ENCODE assay signal across 19 cellular contexts in genomic region chr10:11234857-11235640, GRCh38.
DNase-seq lines count a peak whose midpoint lies in the region; ATAC-seq, FAIRE-seq and TF ChIP-seq lines count a peak whose summit lies in the region.
"Had no signal": no experiment of that assay in that cellular context is flagged by ENCODE, and none has a peak within 500 bp of the region (broad histone marks: within the 10 kb centered on the region; RNA-seq: fewer than 3 reads in every experiment).

No MANE protein-coding gene starts in this region.

- H3K9me3 ChIP-seq in small intestine (ENCODE audit: control insufficient read depth, low read depth), result no peaks in the 10 kb centered on the region

- no peak overlapping the region for H3K27ac ChIP-seq in small intestine (ENCODE audit: low read depth in 1 of 2, low read length in 1 of 2)

- WGBS in small intestine, 3 donors, result 79 to 84% (median 83%) methylated on average over 7 of the region's 7 CpGs

- no peaks in the 10 kb centered on the region for H3K4me1 ChIP-seq in small intestine (ENCODE audit: control insufficient read depth in 2 of 2, insufficient read depth in 1 of 2, low read depth in 1 of 2, low read length in 1 of 2)

- H3K4me3 ChIP-seq in foreskin fibroblast (ENCODE audit: low read depth in 1 of 2, low read length in 2 of 2) (no peak overlapping the region), small intestine (ENCODE audit: low read depth in 1 of 2, low read length in 2 of 2) (no peak overlapping the region)

- CTCF ChIA-PET in activated naive CD4-positive, alpha-beta T cell treated with anti-CD3 and anti-CD28 coated beads for 36 hours (lab: Charles Lee), result interaction anchor here (0.6 to 2.2 kb wide), 5 partner anchors 8 to 142 kb away, joined by 3 to 6 read pairs (median 3); no protein-coding TSS in a partner anchor

- no peaks in the 10 kb centered on the region for H3K27me3 Mint-ChIP-seq in activated naive CD4-positive, alpha-beta T cell treated with anti-CD3 and anti-CD28 coated beads for 36 hours (ENCODE audit: low read depth)
- no peaks in the 10 kb centered on the region for H3K27me3 Mint-ChIP-seq in activated T-helper 1 cell treated with anti-CD3 and anti-CD28 coated beads, Interleukin-12 subunit alpha, Interleukin-12 subunit beta, Interleukin-2, Interleukin-4 antibody, amounts not matched to agents 30 ng/mL and 10 ng/mL and 1 ng/mL, durations not matched to agents 14 hours and 24 hours and 36 hours (ENCODE audit: insufficient read depth)

- peaks cover 16% of the 10 kb centered on the region for H3K36me3 Mint-ChIP-seq in activated naive CD4-positive, alpha-beta T cell treated with anti-CD3 and anti-CD28 coated beads for 36 hours (ENCODE audit: low read depth)
- H3K36me3 Mint-ChIP-seq in activated T-helper 1 cell treated with anti-CD3 and anti-CD28 coated beads, Interleukin-12 subunit alpha, Interleukin-12 subunit beta, Interleukin-2, Interleukin-4 antibody, amounts not matched to agents 30 ng/mL and 10 ng/mL and 1 ng/mL, durations not matched to agents 14 hours and 24 hours and 36 hours (ENCODE audit: low read depth), result peaks cover 54% of the 10 kb centered on the region
- H3K36me3 Mint-ChIP-seq: WTC11 had no signal

- H3K27ac Mint-ChIP-seq in activated naive CD4-positive, alpha-beta T cell treated with anti-CD3 and anti-CD28 coated beads for 36 hours, result peak overlapping the region; percentile 93
- peak overlapping the region; percentile 96 for H3K27ac Mint-ChIP-seq in activated T-helper 1 cell treated with anti-CD3 and anti-CD28 coated beads, Interleukin-12 subunit alpha, Interleukin-12 subunit beta, Interleukin-2, Interleukin-4 antibody, amounts not matched to agents 30 ng/mL and 10 ng/mL and 1 ng/mL, durations not matched to agents 14 hours and 24 hours and 36 hours
- H3K27ac Mint-ChIP-seq: WTC11 had no signal

- H3K4me1 Mint-ChIP-seq in activated naive CD4-positive, alpha-beta T cell treated with anti-CD3 and anti-CD28 coated beads for 36 hours (ENCODE audit: low read depth), result peaks cover 95% of the 10 kb centered on the region
- peaks cover 86% of the 10 kb centered on the region for H3K4me1 Mint-ChIP-seq in activated T-helper 1 cell treated with anti-CD3 and anti-CD28 coated beads, Interleukin-12 subunit alpha, Interleukin-12 subunit beta, Interleukin-2, Interleukin-4 antibody, amounts not matched to agents 30 ng/mL and 10 ng/mL and 1 ng/mL, durations not matched to agents 14 hours and 24 hours and 36 hours (ENCODE audit: low read depth)

- peak overlapping the region; percentile 28 for H3K4me3 Mint-ChIP-seq in activated naive CD4-positive, alpha-beta T cell treated with anti-CD3 and anti-CD28 coated beads for 36 hours
- peak overlapping the region; percentile 53 for H3K4me3 Mint-ChIP-seq in activated T-helper 1 cell treated with anti-CD3 and anti-CD28 coated beads, Interleukin-12 subunit alpha, Interleukin-12 subunit beta, Interleukin-2, Interleukin-4 antibody, amounts not matched to agents 30 ng/mL and 10 ng/mL and 1 ng/mL, durations not matched to agents 14 hours and 24 hours and 36 hours
- H3K4me3 Mint-ChIP-seq: WTC11 had no signal

- no peaks in the 10 kb centered on the region for H3K9me3 Mint-ChIP-seq in activated naive CD4-positive, alpha-beta T cell treated with anti-CD3 and anti-CD28 coated beads for 36 hours
- H3K9me3 Mint-ChIP-seq in activated T-helper 1 cell treated with anti-CD3 and anti-CD28 coated beads, Interleukin-12 subunit alpha, Interleukin-12 subunit beta, Interleukin-2, Interleukin-4 antibody, amounts not matched to agents 30 ng/mL and 10 ng/mL and 1 ng/mL, durations not matched to agents 14 hours and 24 hours and 36 hours, result no peaks in the 10 kb centered on the region
- H3K9me3 Mint-ChIP-seq: WTC11 had no signal

- no peaks in the 10 kb centered on the region for H3K36me3 ChIP-seq in small intestine (ENCODE audit: control insufficient read depth in 2 of 2, insufficient read depth in 2 of 2, low read length in 2 of 2)

- H3K27me3 ChIP-seq in small intestine (ENCODE audit: control insufficient read depth in 2 of 2, insufficient read depth in 2 of 2, low read length in 2 of 2), result no peaks in the 10 kb centered on the region

- no peak for TF ChIP-seq CTCF in foreskin fibroblast (IDR thresholded peaks at IDR 0.05; ENCODE audit: low read depth, low read length)

- intact Hi-C loops in activated naive CD4-positive, alpha-beta T cell treated with anti-CD3 and anti-CD28 coated beads for 36 hours (cut with micrococcal nuclease), result loop anchor here (1.0 to 5.0 kb wide), 10 partner anchors 9 to 887 kb away; no protein-coding TSS in a partner anchor
- intact Hi-C loops in activated T-helper 1 cell treated with anti-CD3 and anti-CD28 coated beads, Interleukin-12 subunit alpha, Interleukin-12 subunit beta, Interleukin-2, Interleukin-4 antibody, amounts not matched to agents 30 ng/mL and 10 ng/mL and 1 ng/mL, durations not matched to agents 14 hours and 24 hours and 36 hours (cut with micrococcal nuclease), result loop anchor here (1.0 to 10.0 kb wide), 5 partner anchors 9 to 480 kb away; no protein-coding TSS in a partner anchor

- ATAC-seq in GM19035 (IDR thresholded peaks at IDR 0.05; ENCODE audit: unreplicated experiment), result no peak
- ATAC-seq: Panc1, SK-N-SH treated with all-trans-retinoic acid at 6 μM for 48 hours, WTC11 had no signal

- no peak for FAIRE-seq in small intestine (lab: Jason Lieb, UNC)
- FAIRE-seq: keratinocyte had no signal

- DNase-seq in activated naive CD4-positive, alpha-beta T cell treated with anti-CD3 and anti-CD28 coated beads for 36 hours, result no peak
- no peak for DNase-seq in activated naive CD4-positive, alpha-beta T cell (lab: John Stamatoyannopoulos, UW)
- DNase-seq in activated T-helper 1 cell treated with anti-CD3 and anti-CD28 coated beads, Interleukin-12 subunit alpha, Interleukin-12 subunit beta, Interleukin-2, Interleukin-4 antibody, amounts not matched to agents 30 ng/mL and 10 ng/mL and 1 ng/mL, durations not matched to agents 14 hours and 24 hours and 36 hours (ENCODE audit: low spot score), result no peak
- DNase-seq in foreskin fibroblast (peak; percentile 14 to 47), small intestine (no peak), CD1c-positive myeloid dendritic cell (ENCODE audit: extremely low spot score) (no peak), NCI-H2107 (lab: John Stamatoyannopoulos, UW) (no peak)
- DNase-seq: activated gamma-delta T cell treated with Interleukin-2 at 50 U/mL for 16 hours, cerebellar nuclear complex, DMS53, glutamatergic neuron, midbrain, NCI-H1694, NCI-H524 had no signal

Comparison
In these comparisons a context has a peak if more than half of its experiments do, and no peak if none do; other contexts are left out.
1. DNase-seq: peak in foreskin fibroblast (2 of 2); none in activated naive CD4-positive, alpha-beta T cell treated with anti-CD3 and anti-CD28 coated beads for 36 hours (single experiment), activated naive CD4-positive, alpha-beta T cell (0 of 4), activated T-helper 1 cell treated with anti-CD3 and anti-CD28 coated beads, Interleukin-12 subunit alpha, Interleukin-12 subunit beta, Interleukin-2, Interleukin-4 antibody, amounts not matched to agents 30 ng/mL and 10 ng/mL and 1 ng/mL, durations not matched to agents 14 hours and 24 hours and 36 hours (single experiment), small intestine (single experiment), CD1c-positive myeloid dendritic cell (single experiment) and NCI-H2107 (single experiment).